ENCODE assay signal across 1 cellular context in the genomic region with DNA sequence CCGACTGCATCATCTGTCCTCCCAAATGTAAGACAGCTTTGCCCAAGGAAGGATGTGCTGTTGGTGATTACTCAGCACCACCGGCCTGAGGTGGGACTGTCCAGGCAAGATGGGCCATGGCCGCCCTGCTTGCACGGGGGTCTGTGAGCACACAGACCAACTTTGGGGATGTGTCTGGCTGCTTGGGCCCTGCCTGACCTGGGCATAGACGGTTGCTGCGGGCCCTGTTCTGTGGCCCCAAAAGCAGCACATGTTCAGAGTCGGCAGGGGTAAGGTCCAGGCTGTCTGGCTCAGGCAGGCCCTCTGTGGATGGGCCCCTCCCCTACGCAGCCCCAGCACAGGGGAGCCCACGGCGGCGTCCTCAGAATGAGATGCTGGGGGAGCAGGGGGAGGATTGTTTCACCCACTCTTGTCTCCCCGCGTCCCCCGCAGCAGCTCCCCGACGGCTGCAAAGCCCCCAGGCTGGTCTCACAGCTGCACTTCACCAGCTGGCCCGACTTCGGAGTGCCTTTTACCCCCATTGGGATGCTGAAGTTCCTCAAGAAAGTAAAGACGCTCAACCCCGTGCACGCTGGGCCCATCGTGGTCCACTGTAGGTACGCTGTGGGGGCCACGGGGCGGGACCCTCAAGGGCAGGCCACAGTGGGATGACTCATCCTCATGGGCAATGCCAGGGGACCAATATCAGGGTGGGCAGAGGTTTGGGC.
TF ChIP-seq lines count a peak whose summit lies in the region.

No MANE protein-coding gene starts in this region.

TF ChIP-seq in SK-N-SH, 30 proteins besides CTCF, POLR2A, EP300 and RAD21:
- TF ChIP-seq FOXJ3 (CRISPR knock-in tag; IDR thresholded peaks at IDR 0.05) (no peak), TCF12 (IDR thresholded peaks at IDR 0.05) (no peak), NRF1 (IDR thresholded peaks at IDR 0.05; ENCODE audit: low read depth, low read length) (no peak), SIN3A (IDR thresholded peaks at IDR 0.05; ENCODE audit: borderline replicate concordance, low read depth, low read length) (no peak), MEF2A (IDR thresholded peaks at IDR 0.05; ENCODE audit: borderline replicate concordance, low read depth) (no peak), EZH2phosphoT487 (IDR thresholded peaks at IDR 0.05; ENCODE audit: borderline replicate concordance, low read depth) (no peak), RFX5 (IDR thresholded peaks at IDR 0.05; ENCODE audit: low read length) (no peak), JUND (IDR thresholded peaks at IDR 0.05) (no peak)
- TF ChIP-seq, protein P1, sequence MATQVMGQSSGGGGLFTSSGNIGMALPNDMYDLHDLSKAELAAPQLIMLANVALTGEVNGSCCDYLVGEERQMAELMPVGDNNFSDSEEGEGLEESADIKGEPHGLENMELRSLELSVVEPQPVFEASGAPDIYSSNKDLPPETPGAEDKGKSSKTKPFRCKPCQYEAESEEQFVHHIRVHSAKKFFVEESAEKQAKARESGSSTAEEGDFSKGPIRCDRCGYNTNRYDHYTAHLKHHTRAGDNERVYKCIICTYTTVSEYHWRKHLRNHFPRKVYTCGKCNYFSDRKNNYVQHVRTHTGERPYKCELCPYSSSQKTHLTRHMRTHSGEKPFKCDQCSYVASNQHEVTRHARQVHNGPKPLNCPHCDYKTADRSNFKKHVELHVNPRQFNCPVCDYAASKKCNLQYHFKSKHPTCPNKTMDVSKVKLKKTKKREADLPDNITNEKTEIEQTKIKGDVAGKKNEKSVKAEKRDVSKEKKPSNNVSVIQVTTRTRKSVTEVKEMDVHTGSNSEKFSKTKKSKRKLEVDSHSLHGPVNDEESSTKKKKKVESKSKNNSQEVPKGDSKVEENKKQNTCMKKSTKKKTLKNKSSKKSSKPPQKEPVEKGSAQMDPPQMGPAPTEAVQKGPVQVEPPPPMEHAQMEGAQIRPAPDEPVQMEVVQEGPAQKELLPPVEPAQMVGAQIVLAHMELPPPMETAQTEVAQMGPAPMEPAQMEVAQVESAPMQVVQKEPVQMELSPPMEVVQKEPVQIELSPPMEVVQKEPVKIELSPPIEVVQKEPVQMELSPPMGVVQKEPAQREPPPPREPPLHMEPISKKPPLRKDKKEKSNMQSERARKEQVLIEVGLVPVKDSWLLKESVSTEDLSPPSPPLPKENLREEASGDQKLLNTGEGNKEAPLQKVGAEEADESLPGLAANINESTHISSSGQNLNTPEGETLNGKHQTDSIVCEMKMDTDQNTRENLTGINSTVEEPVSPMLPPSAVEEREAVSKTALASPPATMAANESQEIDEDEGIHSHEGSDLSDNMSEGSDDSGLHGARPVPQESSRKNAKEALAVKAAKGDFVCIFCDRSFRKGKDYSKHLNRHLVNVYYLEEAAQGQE (IDR thresholded peaks at IDR 0.05; ENCODE audit: low read depth, low read length): no peak
- TF ChIP-seq, protein P2, sequence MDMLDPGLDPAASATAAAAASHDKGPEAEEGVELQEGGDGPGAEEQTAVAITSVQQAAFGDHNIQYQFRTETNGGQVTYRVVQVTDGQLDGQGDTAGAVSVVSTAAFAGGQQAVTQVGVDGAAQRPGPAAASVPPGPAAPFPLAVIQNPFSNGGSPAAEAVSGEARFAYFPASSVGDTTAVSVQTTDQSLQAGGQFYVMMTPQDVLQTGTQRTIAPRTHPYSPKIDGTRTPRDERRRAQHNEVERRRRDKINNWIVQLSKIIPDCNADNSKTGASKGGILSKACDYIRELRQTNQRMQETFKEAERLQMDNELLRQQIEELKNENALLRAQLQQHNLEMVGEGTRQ (IDR thresholded peaks at IDR 0.05; ENCODE audit: borderline replicate concordance, low read depth, low read length): no peak
